ENCODE assay signal across 1 cellular context in the genomic region with DNA sequence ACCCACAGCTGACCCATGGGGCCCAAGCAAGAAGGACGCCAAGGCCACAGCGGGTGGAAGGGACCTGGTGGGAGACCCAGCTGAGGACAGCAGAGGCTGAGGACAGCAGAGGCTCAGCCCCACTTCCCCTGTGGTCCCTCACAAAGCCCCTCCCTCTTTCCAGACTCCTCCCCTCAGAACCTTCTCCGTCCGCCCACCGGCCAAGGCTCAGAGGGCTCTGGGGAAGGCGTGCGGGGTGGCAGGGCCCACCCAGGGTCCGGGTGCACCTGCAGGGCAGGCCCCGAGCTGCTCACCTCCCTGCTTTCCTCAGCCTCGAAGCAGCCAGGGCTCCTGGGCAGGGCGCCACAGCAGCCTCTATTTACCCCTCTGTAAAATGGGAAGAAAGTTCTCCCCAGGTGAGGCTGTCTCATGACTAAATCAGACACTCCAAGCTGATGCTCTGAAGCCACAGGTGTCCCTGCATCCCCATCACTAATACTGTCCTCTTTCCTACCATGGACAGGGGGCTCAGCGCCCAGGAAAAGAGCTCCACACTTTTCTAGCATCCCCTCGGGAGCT.
TF ChIP-seq lines count a peak whose summit lies in the region.

No MANE protein-coding gene starts in this region.

TF ChIP-seq in WTC11, 78 proteins besides CTCF, POLR2A, EP300 and RAD21 (continued from another document):
- no peak for TF ChIP-seq FOXJ3 (CRISPR knock-in tag; IDR thresholded peaks at IDR 0.05; ENCODE audit: borderline replicate concordance)
- TF ChIP-seq NR2C2 (CRISPR knock-in tag; IDR thresholded peaks at IDR 0.05) = no peak
- no peak for TF ChIP-seq FOXK1 (CRISPR knock-in tag; IDR thresholded peaks at IDR 0.05)
- TF ChIP-seq, protein P1, sequence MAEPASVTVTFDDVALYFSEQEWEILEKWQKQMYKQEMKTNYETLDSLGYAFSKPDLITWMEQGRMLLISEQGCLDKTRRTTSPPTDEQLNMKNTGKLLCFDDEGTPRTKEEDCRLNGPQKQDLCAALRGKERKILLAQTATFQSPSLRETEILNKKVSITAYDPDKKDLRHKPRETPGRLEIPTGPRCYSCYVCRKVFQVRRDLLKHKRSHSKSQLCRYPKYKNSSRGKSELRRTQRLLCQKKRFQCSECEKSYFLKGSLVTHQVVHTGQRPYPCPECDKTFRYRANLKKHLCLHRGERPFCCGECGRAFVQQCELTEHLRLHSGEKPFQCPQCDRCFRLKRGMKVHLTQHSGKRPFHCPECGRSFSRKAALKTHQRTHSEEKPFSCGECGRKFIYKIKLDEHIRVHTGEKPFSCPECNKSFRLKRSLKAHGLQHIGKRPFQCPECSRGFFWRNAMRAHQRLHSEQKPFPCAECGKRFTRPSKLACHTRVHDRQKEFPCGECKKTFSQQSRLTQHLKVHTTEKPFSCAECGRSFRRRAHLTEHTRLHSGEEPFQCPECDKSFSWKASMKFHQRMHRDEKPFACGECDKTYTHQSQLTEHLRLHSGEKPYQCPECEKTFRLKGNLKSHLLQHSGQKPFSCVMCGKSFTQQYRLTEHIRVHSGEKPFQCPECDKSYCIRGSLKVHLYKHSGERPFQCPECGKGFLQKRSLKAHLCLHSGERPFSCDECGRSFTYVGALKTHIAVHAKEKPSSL (CRISPR knock-in tag; conservative IDR thresholded peaks at IDR 0.05) = no peak
- TF ChIP-seq TP53 (CRISPR knock-in tag; IDR thresholded peaks at IDR 0.05) = no peak
- TF ChIP-seq ATF1 (CRISPR knock-in tag; IDR thresholded peaks at IDR 0.05) = no peak
- TF ChIP-seq, protein P2, sequence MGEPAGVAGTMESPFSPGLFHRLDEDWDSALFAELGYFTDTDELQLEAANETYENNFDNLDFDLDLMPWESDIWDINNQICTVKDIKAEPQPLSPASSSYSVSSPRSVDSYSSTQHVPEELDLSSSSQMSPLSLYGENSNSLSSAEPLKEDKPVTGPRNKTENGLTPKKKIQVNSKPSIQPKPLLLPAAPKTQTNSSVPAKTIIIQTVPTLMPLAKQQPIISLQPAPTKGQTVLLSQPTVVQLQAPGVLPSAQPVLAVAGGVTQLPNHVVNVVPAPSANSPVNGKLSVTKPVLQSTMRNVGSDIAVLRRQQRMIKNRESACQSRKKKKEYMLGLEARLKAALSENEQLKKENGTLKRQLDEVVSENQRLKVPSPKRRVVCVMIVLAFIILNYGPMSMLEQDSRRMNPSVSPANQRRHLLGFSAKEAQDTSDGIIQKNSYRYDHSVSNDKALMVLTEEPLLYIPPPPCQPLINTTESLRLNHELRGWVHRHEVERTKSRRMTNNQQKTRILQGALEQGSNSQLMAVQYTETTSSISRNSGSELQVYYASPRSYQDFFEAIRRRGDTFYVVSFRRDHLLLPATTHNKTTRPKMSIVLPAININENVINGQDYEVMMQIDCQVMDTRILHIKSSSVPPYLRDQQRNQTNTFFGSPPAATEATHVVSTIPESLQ (CRISPR knock-in tag; IDR thresholded peaks at IDR 0.05) = no peak
- TF ChIP-seq, protein P3, sequence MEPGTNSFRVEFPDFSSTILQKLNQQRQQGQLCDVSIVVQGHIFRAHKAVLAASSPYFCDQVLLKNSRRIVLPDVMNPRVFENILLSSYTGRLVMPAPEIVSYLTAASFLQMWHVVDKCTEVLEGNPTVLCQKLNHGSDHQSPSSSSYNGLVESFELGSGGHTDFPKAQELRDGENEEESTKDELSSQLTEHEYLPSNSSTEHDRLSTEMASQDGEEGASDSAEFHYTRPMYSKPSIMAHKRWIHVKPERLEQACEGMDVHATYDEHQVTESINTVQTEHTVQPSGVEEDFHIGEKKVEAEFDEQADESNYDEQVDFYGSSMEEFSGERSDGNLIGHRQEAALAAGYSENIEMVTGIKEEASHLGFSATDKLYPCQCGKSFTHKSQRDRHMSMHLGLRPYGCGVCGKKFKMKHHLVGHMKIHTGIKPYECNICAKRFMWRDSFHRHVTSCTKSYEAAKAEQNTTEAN (CRISPR knock-in tag; IDR thresholded peaks at IDR 0.05) = no peak
- TF ChIP-seq, protein P4, sequence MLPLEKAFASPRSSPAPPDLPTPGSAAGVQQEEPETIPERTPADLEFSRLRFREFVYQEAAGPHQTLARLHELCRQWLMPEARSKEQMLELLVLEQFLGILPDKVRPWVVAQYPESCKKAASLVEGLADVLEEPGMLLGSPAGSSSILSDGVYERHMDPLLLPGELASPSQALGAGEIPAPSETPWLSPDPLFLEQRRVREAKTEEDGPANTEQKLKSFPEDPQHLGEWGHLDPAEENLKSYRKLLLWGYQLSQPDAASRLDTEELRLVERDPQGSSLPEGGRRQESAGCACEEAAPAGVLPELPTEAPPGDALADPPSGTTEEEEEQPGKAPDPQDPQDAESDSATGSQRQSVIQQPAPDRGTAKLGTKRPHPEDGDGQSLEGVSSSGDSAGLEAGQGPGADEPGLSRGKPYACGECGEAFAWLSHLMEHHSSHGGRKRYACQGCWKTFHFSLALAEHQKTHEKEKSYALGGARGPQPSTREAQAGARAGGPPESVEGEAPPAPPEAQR (CRISPR knock-in tag; IDR thresholded peaks at IDR 0.05) = no peak
